ENCODE assay signal across 16 cellular contexts in genomic region chr16:8915722-8916321, GRCh38. TPM values are rescaled to one million over a fixed set of nuclear protein-coding genes. Genes with fewer than 3 reads are reported as not detected.
"Had no signal": no experiment of that assay in that cellular context is flagged by ENCODE, and none has a peak within 500 bp of the region (broad histone marks: within the 10 kb centered on the region; RNA-seq: fewer than 3 reads in every experiment).

No MANE protein-coding gene starts in this region.

- H3K9me3 ChIP-seq: left ventricle myocardium inferior, thyroid gland had no signal

- H3K27ac ChIP-seq: coronary artery, epithelial cell of prostate, hepatocyte, left ventricle myocardium inferior, parathyroid adenoma, skin epidermis, thyroid gland had no signal

- DNase-seq: activated CD8-positive, alpha-beta T cell treated with anti-CD3 and anti-CD28 coated beads, Interleukin-2, amount 10 ng/mL, durations not matched to agents 7 days and 5 days; activated effector memory CD4-positive, alpha-beta T cell treated with Interleukin-2 at 50 U/mL for 16 hours; caudate nucleus; effector CD4-positive, alpha-beta T cell; kidney; left ventricle myocardium inferior; retina; T-helper 17 cell; thyroid gland had no signal

- ATAC-seq: activated CD8-positive, alpha-beta T cell treated with anti-CD3 and anti-CD28 coated beads, Interleukin-2, amount 10 ng/mL, durations not matched to agents 7 days and 5 days; T-helper 17 cell had no signal

- H3K9ac ChIP-seq: parathyroid adenoma had no signal

- H3K27me3 ChIP-seq: hepatocyte, thyroid gland had no signal

- FAIRE-seq: astrocyte, kidney, urothelium cell line had no signal

- H3K4me3 ChIP-seq: coronary artery, hepatocyte, left ventricle myocardium inferior, skin epidermis, thyroid gland had no signal

- H3K4me3 Mint-ChIP-seq: activated CD8-positive, alpha-beta T cell treated with anti-CD3 and anti-CD28 coated beads, Interleukin-2, amount 10 ng/mL, durations not matched to agents 7 days and 5 days; T-helper 17 cell had no signal

- H3K4me1 ChIP-seq: left ventricle myocardium inferior, parathyroid adenoma had no signal

- H3K27me3 Mint-ChIP-seq: T-helper 17 cell had no signal

- H3K4me2 ChIP-seq: hepatocyte had no signal

RNA-seq across cellular contexts. Expression of gene LITAFD, which starts 33.7 kb away (rescaled TPM):
- polyA plus RNA-seq: hepatocyte had no signal
